ENCODE assay signal across 18 cellular contexts in genomic region chr2:185187421-185187820, GRCh38.
"Had no signal": no experiment of that assay in that cellular context is flagged by ENCODE, and none has a peak within 500 bp of the region (broad histone marks: within the 10 kb centered on the region; RNA-seq: fewer than 3 reads in every experiment).

No MANE protein-coding gene starts in this region.

- H3K4me3 ChIP-seq: coronary artery, left ventricle myocardium inferior, sigmoid colon, tibial artery had no signal

- H3K36me3 ChIP-seq: left ventricle myocardium inferior, sigmoid colon, tibial artery had no signal

- H3K27ac ChIP-seq: coronary artery, left ventricle myocardium inferior, sigmoid colon, tibial artery had no signal

- ATAC-seq: activated naive CD4-positive, alpha-beta T cell treated with anti-CD3 and anti-CD28 coated beads, Interleukin-2, amount 50 U/mL, for 72 hours; activated T-helper 17 cell treated with anti-CD3 and anti-CD28 coated beads, Interleukin-2, amount 50 U/mL, for 72 hours; natural killer cell; T-cell; WTC11 had no signal

- H3K27me3 ChIP-seq: sigmoid colon, tibial artery had no signal

- H3K9me3 Mint-ChIP-seq: T-helper 2 cell treated with Interferon-gamma antibody and Interleukin-4, amounts not matched to agents 5 μg/mL and 100 μg/mL, for 36 hours had no signal

- H3K36me3 Mint-ChIP-seq: activated naive CD4-positive, alpha-beta T cell treated with anti-CD3 and anti-CD28 coated beads, Interleukin-2, amount 50 U/mL, for 72 hours; T-cell; WTC11 had no signal

- H3K4me1 Mint-ChIP-seq: activated T-helper 17 cell treated with anti-CD3 and anti-CD28 coated beads, Interleukin-2, amount 50 U/mL, for 72 hours; natural killer cell; T-cell; WTC11 had no signal

- H3K4me1 ChIP-seq: left ventricle myocardium inferior, sigmoid colon, tibial artery had no signal

- H3K4me3 Mint-ChIP-seq: activated T-helper 17 cell treated with anti-CD3 and anti-CD28 coated beads, Interleukin-2, amount 50 U/mL, for 72 hours; natural killer cell; stimulated activated naive CD8-positive, alpha-beta T cell treated with anti-CD3 and anti-CD28 coated beads, Interleukin-15, Interleukin-2, amounts not matched to agents 100 ng/mL and 50 ng/mL, for 24 hours; T-cell; T-helper 2 cell treated with Interferon-gamma antibody and Interleukin-4, amounts not matched to agents 5 μg/mL and 100 μg/mL, for 36 hours; WTC11 had no signal

- DNase-seq: activated T-cell treated with anti-CD3 and anti-CD28 coated beads, Interleukin-2, amount 50 U/mL, for 1 hour; cerebellar nuclear complex; kidney glomerular epithelial cell; left ventricle myocardium inferior; midbrain; natural killer cell; retina; sigmoid colon; stimulated activated CD4-positive, alpha-beta T cell treated with anti-CD3 and anti-CD28 coated beads, Interleukin-2, amount 100 ng/mL, for 48 hours; T-cell; tibial artery had no signal

- FAIRE-seq: TTC549 had no signal

- H3K27me3 Mint-ChIP-seq: activated T-helper 17 cell treated with anti-CD3 and anti-CD28 coated beads, Interleukin-2, amount 50 U/mL, for 72 hours; stimulated activated naive CD8-positive, alpha-beta T cell treated with anti-CD3 and anti-CD28 coated beads, Interleukin-15, Interleukin-2, amounts not matched to agents 100 ng/mL and 50 ng/mL, for 24 hours; T-cell had no signal

- H3K27ac Mint-ChIP-seq: activated naive CD4-positive, alpha-beta T cell treated with anti-CD3 and anti-CD28 coated beads, Interleukin-2, amount 50 U/mL, for 72 hours; activated T-helper 17 cell treated with anti-CD3 and anti-CD28 coated beads, Interleukin-2, amount 50 U/mL, for 72 hours; natural killer cell; stimulated activated naive CD8-positive, alpha-beta T cell treated with anti-CD3 and anti-CD28 coated beads, Interleukin-15, Interleukin-2, amounts not matched to agents 100 ng/mL and 50 ng/mL, for 24 hours; T-cell; T-helper 2 cell treated with Interferon-gamma antibody and Interleukin-4, amounts not matched to agents 5 μg/mL and 100 μg/mL, for 36 hours; WTC11 had no signal

- H3K9me3 ChIP-seq: tibial artery had no signal
